27 cellular contexts compared by ENCODE assay signal in the genomic region with DNA sequence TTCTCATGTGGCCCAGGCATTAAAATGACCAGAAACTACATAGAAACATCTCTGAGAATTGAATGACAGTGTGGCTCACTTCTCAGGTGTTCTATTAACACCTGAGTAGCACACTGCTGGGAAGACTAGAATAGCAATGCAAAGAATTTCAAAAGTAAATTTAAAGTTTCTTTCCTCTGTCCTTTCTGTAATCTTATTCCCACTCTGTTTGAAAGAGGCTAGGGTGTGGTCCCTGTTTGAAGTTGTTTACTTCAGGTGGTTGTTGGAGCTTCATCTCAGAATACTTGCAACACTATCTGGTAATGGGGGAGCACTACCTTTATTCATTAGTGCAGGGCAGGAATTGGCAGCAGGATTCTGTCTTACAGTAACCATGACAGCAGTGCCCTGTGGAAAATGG.
DNase-seq lines count a peak whose midpoint lies in the region; ATAC-seq, FAIRE-seq and TF ChIP-seq lines count a peak whose summit lies in the region.
"Had no signal": no experiment of that assay in that cellular context is flagged by ENCODE, and none has a peak within 500 bp of the region (broad histone marks: within the 10 kb centered on the region; RNA-seq: fewer than 3 reads in every experiment).

No MANE protein-coding gene starts in this region.

- H3K4me3 ChIP-seq in HepG2 (replicated peaks in 1 of 3; ENCODE audit: insufficient read depth in 1 of 3, low read depth in 2 of 3, low read length in 3 of 3) (no peak overlapping the region), right lobe of liver (no peak overlapping the region)
- H3K4me3 ChIP-seq: BLaER1 treated with 17β-estradiol and CSF1 and Interleukin-3, amounts not matched to agents 10 nM and 100 nM; Peyer's patch had no signal

- H3K27me3 Mint-ChIP-seq in activated naive CD4-positive, alpha-beta T cell treated with anti-CD3 and anti-CD28 coated beads for 36 hours (ENCODE audit: low read depth): no peaks in the 10 kb centered on the region
- H3K27me3 Mint-ChIP-seq: CD4-positive, alpha-beta memory T cell; IgD-negative memory B cell; T-cell had no signal

- no peak overlapping the region for H3K4me2 ChIP-seq in HepG2 (ENCODE audit: low read depth, low read length)
- H3K4me2 ChIP-seq: BLaER1 treated with 17β-estradiol and CSF1 and Interleukin-3, amounts not matched to agents 10 nM and 100 nM had no signal

- H3K9me3 ChIP-seq in HepG2 (ENCODE audit: low read length) (peaks cover 4% of the 10 kb centered on the region; the same call in 1 of the 2 replicates), right lobe of liver (no peaks in the 10 kb centered on the region)
- H3K9me3 ChIP-seq: Peyer's patch had no signal

- CTCF ChIA-PET in HepG2 (lab: Yijun Ruan, JAX; ENCODE audit: low intra/inter-chr PET ratio, low total read pairs): no interaction called here
- CTCF ChIA-PET in activated naive CD4-positive, alpha-beta T cell treated with anti-CD3 and anti-CD28 coated beads for 36 hours (lab: Charles Lee): no interaction called here

- intact Hi-C loops in HepG2 (cut with micrococcal nuclease; ENCODE audit: unreplicated experiment) (no loop called here), right lobe of liver (cut with DNase I) (no loop called here)
- intact Hi-C loops in activated naive CD4-positive, alpha-beta T cell treated with anti-CD3 and anti-CD28 coated beads for 36 hours (cut with micrococcal nuclease): no loop called here

- no peak overlapping the region for H3K9ac ChIP-seq in HepG2 (ENCODE audit: insufficient read depth, low read depth, low read length)
- H3K9ac ChIP-seq: BLaER1 treated with 17β-estradiol and CSF1 and Interleukin-3, amounts not matched to agents 10 nM and 100 nM had no signal

- no TSS peak for BruUV-seq in HepG2 (replicated peaks; lab: Mats Ljungman, UMichigan)

- H2AFZ ChIP-seq in HepG2 (ENCODE audit: low read length): no peak overlapping the region

- no peaks in the 10 kb centered on the region for H3K4me1 Mint-ChIP-seq in activated naive CD4-positive, alpha-beta T cell treated with anti-CD3 and anti-CD28 coated beads for 36 hours (ENCODE audit: low read depth)
- H3K4me1 Mint-ChIP-seq: CD4-positive, alpha-beta memory T cell; T-cell had no signal

- TF ChIP-seq RAD21 in HepG2 (CRISPR knock-in tag; IDR thresholded peaks at IDR 0.05): no peak

- H3K4me3 Mint-ChIP-seq in activated naive CD4-positive, alpha-beta T cell treated with anti-CD3 and anti-CD28 coated beads for 36 hours: no peak overlapping the region
- H3K4me3 Mint-ChIP-seq: CD4-positive, alpha-beta memory T cell; IgD-negative memory B cell; T-cell had no signal

- TF ChIP-seq POLR2A in HepG2 (IDR thresholded peaks at IDR 0.05; ENCODE audit: insufficient read depth in 1 of 2, low read depth in 2 of 2, low read length in 2 of 2) (no peak), right lobe of liver (IDR thresholded peaks at IDR 0.05) (no peak)

- H3K27ac ChIP-seq in HepG2 (ENCODE audit: extremely low read length, insufficient read depth, low read length) (peak overlapping the region; percentile 38), right lobe of liver (no peak overlapping the region)
- H3K27ac ChIP-seq: BLaER1 treated with 17β-estradiol and CSF1 and Interleukin-3, amounts not matched to agents 10 nM and 100 nM; Peyer's patch had no signal

- DNase-seq in HepG2 (ENCODE audit: low spot score): no peak
- no peak for DNase-seq in right lobe of liver
- DNase-seq in NCI-H748 treated with DMSO at 0.1 percent for 48 hours (lab: John Stamatoyannopoulos, UW): peak; percentile 75
- peak; percentile 7 for DNase-seq in iPS DF 4.7 (ENCODE audit: extremely low read depth, low spot score)
- no peak for DNase-seq in activated naive CD4-positive, alpha-beta T cell treated with anti-CD3 and anti-CD28 coated beads for 36 hours
- no peak for DNase-seq in activated CD4-positive, CD25-positive, alpha-beta regulatory T cell (lab: John Stamatoyannopoulos, UW)
- DNase-seq in activated CD8-positive, alpha-beta memory T cell treated with anti-CD3 and anti-CD28 coated beads, Interleukin-2, amount 50 U/mL, for 48 hours: no peak
- DNase-seq in NCI-H526 (lab: John Stamatoyannopoulos, UW): no peak
- DNase-seq: 8988T; Calu3; CD4-positive, alpha-beta memory T cell; DMS153; GDM1; Karpas-422; MV-4-11; NCI-H1105 treated with DMSO at 0.1 percent for 48 hours; NCI-H1694 treated with DMSO at 0.1 percent for 48 hours; NCI-H2081 treated with DMSO at 0.1 percent for 48 hours; NCI-H82; Peyer's patch; T-cell had no signal

- H4K20me1 ChIP-seq in HepG2 (ENCODE audit: insufficient read depth, low read length): no peaks in the 10 kb centered on the region
- H4K20me1 ChIP-seq: BLaER1 treated with 17β-estradiol and CSF1 and Interleukin-3, amounts not matched to agents 10 nM and 100 nM had no signal

- no peaks in the 10 kb centered on the region for H3K36me3 Mint-ChIP-seq in activated naive CD4-positive, alpha-beta T cell treated with anti-CD3 and anti-CD28 coated beads for 36 hours (ENCODE audit: low read depth)
- H3K36me3 Mint-ChIP-seq: CD4-positive, alpha-beta memory T cell; IgD-negative memory B cell; T-cell had no signal

- TF ChIP-seq CTCF in HepG2 (CRISPR knock-in tag; IDR thresholded peaks at IDR 0.05) (no peak), right lobe of liver (IDR thresholded peaks at IDR 0.05) (no peak)

- in situ Hi-C loops in HepG2 (cut with HindIII; ENCODE audit: extremely low pct_ligation_motif_present, low pct_unique_long_range_greater_than_20kb): no loop called here

- H3K79me2 ChIP-seq in HepG2 (ENCODE audit: insufficient read depth, low read length): no peaks in the 10 kb centered on the region

- no peaks in the 10 kb centered on the region for H3K27me3 ChIP-seq in HepG2 (ENCODE audit: control insufficient read depth in 1 of 2, insufficient read depth in 2 of 2, low read length in 2 of 2)
- no peaks in the 10 kb centered on the region for H3K27me3 ChIP-seq in right lobe of liver
- H3K27me3 ChIP-seq: BLaER1 treated with 17β-estradiol and CSF1 and Interleukin-3, amounts not matched to agents 10 nM and 100 nM; Peyer's patch had no signal

- peaks cover 7% of the 10 kb centered on the region for H3K4me1 ChIP-seq in HepG2 (ENCODE audit: insufficient read depth, low read length)
- H3K4me1 ChIP-seq in right lobe of liver: no peaks in the 10 kb centered on the region
- H3K4me1 ChIP-seq: BLaER1 treated with 17β-estradiol and CSF1 and Interleukin-3, amounts not matched to agents 10 nM and 100 nM; Peyer's patch had no signal

- ATAC-seq in HepG2: peak; percentile 75; the same call in 1 of the 3 replicates
- ATAC-seq in right lobe of liver: no peak
- ATAC-seq: SK-N-SH treated with all-trans-retinoic acid at 6 μM for 48 hours, T-cell had no signal

- H3K27ac Mint-ChIP-seq in activated naive CD4-positive, alpha-beta T cell treated with anti-CD3 and anti-CD28 coated beads for 36 hours: no peak overlapping the region
- H3K27ac Mint-ChIP-seq: CD4-positive, alpha-beta memory T cell; IgD-negative memory B cell; T-cell had no signal

- TF ChIP-seq EP300 in HepG2 (IDR thresholded peaks at IDR 0.05; ENCODE audit: low read depth in 2 of 2, low read length in 2 of 2) (no peak), HepG2 (CRISPR knock-in tag; IDR thresholded peaks at IDR 0.05; ENCODE audit: borderline replicate concordance) (no peak)

- H3K36me3 ChIP-seq in HepG2 (replicated peaks in 1 of 2; ENCODE audit: control insufficient read depth in 1 of 2, insufficient read depth in 2 of 2, low read length in 2 of 2): no peaks in the 10 kb centered on the region
- no peaks in the 10 kb centered on the region for H3K36me3 ChIP-seq in right lobe of liver
- H3K36me3 ChIP-seq: BLaER1 treated with 17β-estradiol and CSF1 and Interleukin-3, amounts not matched to agents 10 nM and 100 nM; Peyer's patch had no signal

- no peak for FAIRE-seq in HepG2 (lab: Jason Lieb, UNC)
- FAIRE-seq: GM18507, H54, HTR-8/SVneo had no signal

- POLR2A ChIA-PET in HepG2 (lab: Yijun Ruan, JAX): no interaction called here

- H3K9me3 Mint-ChIP-seq in activated naive CD4-positive, alpha-beta T cell treated with anti-CD3 and anti-CD28 coated beads for 36 hours: peaks cover 13% of the 10 kb centered on the region
- H3K9me3 Mint-ChIP-seq: IgD-negative memory B cell had no signal

TF ChIP-seq in HepG2, 621 proteins besides CTCF, POLR2A, EP300 and RAD21 (continues in another document):
- no peak for TF ChIP-seq RNF2 (conservative IDR thresholded peaks at IDR 0.05; ENCODE audit: low read depth)
- no peak for TF ChIP-seq AKAP8 (CRISPR knock-in tag; IDR thresholded peaks at IDR 0.05)
- no peak for TF ChIP-seq ZNF556 (CRISPR knock-in tag; IDR thresholded peaks at IDR 0.05; ENCODE audit: borderline replicate concordance)
- TF ChIP-seq, protein P1, sequence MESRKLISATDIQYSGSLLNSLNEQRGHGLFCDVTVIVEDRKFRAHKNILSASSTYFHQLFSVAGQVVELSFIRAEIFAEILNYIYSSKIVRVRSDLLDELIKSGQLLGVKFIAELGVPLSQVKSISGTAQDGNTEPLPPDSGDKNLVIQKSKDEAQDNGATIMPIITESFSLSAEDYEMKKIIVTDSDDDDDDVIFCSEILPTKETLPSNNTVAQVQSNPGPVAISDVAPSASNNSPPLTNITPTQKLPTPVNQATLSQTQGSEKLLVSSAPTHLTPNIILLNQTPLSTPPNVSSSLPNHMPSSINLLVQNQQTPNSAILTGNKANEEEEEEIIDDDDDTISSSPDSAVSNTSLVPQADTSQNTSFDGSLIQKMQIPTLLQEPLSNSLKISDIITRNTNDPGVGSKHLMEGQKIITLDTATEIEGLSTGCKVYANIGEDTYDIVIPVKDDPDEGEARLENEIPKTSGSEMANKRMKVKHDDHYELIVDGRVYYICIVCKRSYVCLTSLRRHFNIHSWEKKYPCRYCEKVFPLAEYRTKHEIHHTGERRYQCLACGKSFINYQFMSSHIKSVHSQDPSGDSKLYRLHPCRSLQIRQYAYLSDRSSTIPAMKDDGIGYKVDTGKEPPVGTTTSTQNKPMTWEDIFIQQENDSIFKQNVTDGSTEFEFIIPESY (CRISPR knock-in tag; IDR thresholded peaks at IDR 0.05): no peak
- no peak for TF ChIP-seq ZNF274 (CRISPR knock-in tag; IDR thresholded peaks at IDR 0.05)
- no peak for TF ChIP-seq ZNF713 (CRISPR knock-in tag; IDR thresholded peaks at IDR 0.05)
- TF ChIP-seq, protein P2, sequence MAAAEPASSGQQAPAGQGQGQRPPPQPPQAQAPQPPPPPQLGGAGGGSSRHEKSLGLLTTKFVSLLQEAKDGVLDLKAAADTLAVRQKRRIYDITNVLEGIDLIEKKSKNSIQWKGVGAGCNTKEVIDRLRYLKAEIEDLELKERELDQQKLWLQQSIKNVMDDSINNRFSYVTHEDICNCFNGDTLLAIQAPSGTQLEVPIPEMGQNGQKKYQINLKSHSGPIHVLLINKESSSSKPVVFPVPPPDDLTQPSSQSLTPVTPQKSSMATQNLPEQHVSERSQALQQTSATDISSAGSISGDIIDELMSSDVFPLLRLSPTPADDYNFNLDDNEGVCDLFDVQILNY (CRISPR knock-in tag; conservative IDR thresholded peaks at IDR 0.05): no peak
- no peak for TF ChIP-seq ZNF510 (CRISPR knock-in tag; IDR thresholded peaks at IDR 0.05; ENCODE audit: low read depth)

Comparison
In these comparisons a context has a peak if more than half of its experiments do, and no peak if none do; other contexts are left out.
1. DNase-seq: peak in NCI-H748 treated with DMSO at 0.1 percent for 48 hours (single experiment) and iPS DF 4.7 (single experiment); none in HepG2 (single experiment), right lobe of liver (0 of 3), activated naive CD4-positive, alpha-beta T cell treated with anti-CD3 and anti-CD28 coated beads for 36 hours (single experiment), activated CD4-positive, CD25-positive, alpha-beta regulatory T cell (0 of 4), activated CD8-positive, alpha-beta memory T cell treated with anti-CD3 and anti-CD28 coated beads, Interleukin-2, amount 50 U/mL, for 48 hours (single experiment) and NCI-H526 (0 of 2).